8 cellular contexts compared by ENCODE assay signal in genomic region chr9:130446111-130446861, GRCh38.
DNase-seq lines count a peak whose midpoint lies in the region; ATAC-seq and TF ChIP-seq lines count a peak whose summit lies in the region.

No MANE protein-coding gene starts in this region.

- peaks cover 16% of the 10 kb centered on the region for H3K4me1 Mint-ChIP-seq in stimulated activated naive CD8-positive, alpha-beta T cell treated with anti-CD3 and anti-CD28 coated beads, Interleukin-15, Interleukin-2, amounts not matched to agents 100 ng/mL and 50 ng/mL, for 24 hours (ENCODE audit: low read depth)

- TF ChIP-seq CTCF in astrocyte of the cerebellum (IDR thresholded peaks at IDR 0.05; ENCODE audit: low read depth, low read length, missing control alignments) (no peak), GM10248 (IDR thresholded peaks at IDR 0.05; ENCODE audit: control extremely low read depth, extremely low read depth, low read depth, missing control alignments) (no peak)

- peaks cover 40% of the 10 kb centered on the region for H3K27me3 Mint-ChIP-seq in stimulated activated naive CD8-positive, alpha-beta T cell treated with anti-CD3 and anti-CD28 coated beads, Interleukin-15, Interleukin-2, amounts not matched to agents 100 ng/mL and 50 ng/mL, for 24 hours

- CTCF ChIA-PET in GM10248 (lab: Yijun Ruan, JAX), result interaction anchor here (1.8 kb wide), 1 partner anchor 238 kb away, joined by 4 read pairs; no protein-coding TSS in a partner anchor

- peak overlapping the region; percentile 21 for H3K4me3 Mint-ChIP-seq in stimulated activated naive CD8-positive, alpha-beta T cell treated with anti-CD3 and anti-CD28 coated beads, Interleukin-15, Interleukin-2, amounts not matched to agents 100 ng/mL and 50 ng/mL, for 24 hours

- H3K27ac ChIP-seq in skin epidermis, result peak overlapping the region in 18 of 21 experiments; percentile 2 to 88 (median 56)

- POLR2A ChIA-PET in GM10248 (lab: Yijun Ruan, JAX), result interaction anchor here (0.6 kb wide), 1 partner anchor 830 kb away, joined by 5 read pairs; no protein-coding TSS in a partner anchor

- no peaks in the 10 kb centered on the region for H3K36me3 Mint-ChIP-seq in stimulated activated naive CD8-positive, alpha-beta T cell treated with anti-CD3 and anti-CD28 coated beads, Interleukin-15, Interleukin-2, amounts not matched to agents 100 ng/mL and 50 ng/mL, for 24 hours (ENCODE audit: low read depth)

- no peaks in the 10 kb centered on the region for H3K9me3 ChIP-seq in iPS-18c (ENCODE audit: control insufficient read depth, insufficient read depth, low read length)

- H3K4me3 ChIP-seq in astrocyte of the cerebellum (ENCODE audit: low read depth, low read length) (peak overlapping the region; percentile 47), iPS-18c (ENCODE audit: insufficient read depth, low read depth, low read length) (peak overlapping the region; percentile 73; the same call in 1 of the 2 replicates), skin epidermis (peak overlapping the region in 3 of 7 experiments; percentile 38 to 58 (median 57))

- no peak overlapping the region for H3K27ac Mint-ChIP-seq in stimulated activated naive CD8-positive, alpha-beta T cell treated with anti-CD3 and anti-CD28 coated beads, Interleukin-15, Interleukin-2, amounts not matched to agents 100 ng/mL and 50 ng/mL, for 24 hours

- H3K9me3 Mint-ChIP-seq in stimulated activated naive CD8-positive, alpha-beta T cell treated with anti-CD3 and anti-CD28 coated beads, Interleukin-15, Interleukin-2, amounts not matched to agents 100 ng/mL and 50 ng/mL, for 24 hours, result no peaks in the 10 kb centered on the region

- ATAC-seq in stimulated activated naive CD8-positive, alpha-beta T cell treated with anti-CD3 and anti-CD28 coated beads, Interleukin-15, Interleukin-2, amounts not matched to agents 100 U/mL and 50 U/mL, for 24 hours, result no peak
- no peak for ATAC-seq in GM19351 (IDR thresholded peaks at IDR 0.05; ENCODE audit: unreplicated experiment)

- no peak for DNase-seq in stimulated activated naive CD8-positive, alpha-beta T cell treated with anti-CD3 and anti-CD28 coated beads, Interleukin-15, Interleukin-2, amounts not matched to agents 100 U/mL and 50 U/mL, for 24 hours
- DNase-seq in astrocyte of the cerebellum (ENCODE audit: low read depth) (peak; percentile 83), GM10248 (ENCODE audit: extremely low spot score) (no peak)
- DNase-seq in activated CD4-positive, alpha-beta T cell treated with anti-CD3 and anti-CD28 coated beads for 4 hours, result no peak

- in situ Hi-C loops in astrocyte of the cerebellum (cut with HindIII; ENCODE audit: low sequenced_read_pairs), result no loop called here
